In genomic region chr4:65559270-65559669, GRCh38 we compare ENCODE assay signal across 18 cellular contexts.
"Had no signal": no experiment of that assay in that cellular context is flagged by ENCODE, and none has a peak within 500 bp of the region (broad histone marks: within the 10 kb centered on the region; RNA-seq: fewer than 3 reads in every experiment).

No MANE protein-coding gene starts in this region.

- H3K36me3 Mint-ChIP-seq: memory B cell; naive thymus-derived CD8-positive, alpha-beta T cell; stimulated activated naive B cell treated with anti-CD40 and anti-IgM and Interleukin-4, amounts not matched to agents 10 μg/mL and 1 μg/mL and 100 μg/mL, for 72 hours had no signal

- H3K27me3 Mint-ChIP-seq: activated B cell treated with CpG ODN at 0.5 μM for 24 hours; activated CD8-positive, alpha-beta T cell treated with anti-CD3 and anti-CD28 coated beads for 36 hours; memory B cell; naive thymus-derived CD8-positive, alpha-beta T cell; stimulated activated naive B cell treated with anti-CD40 and anti-IgM and Interleukin-4, amounts not matched to agents 10 μg/mL and 1 μg/mL and 100 μg/mL, for 72 hours had no signal

- H3K27me3 ChIP-seq: gastrocnemius medialis, tibial artery had no signal

- DNase-seq: activated B cell treated with CpG ODN at 0.5 μM for 24 hours; activated CD4-positive, alpha-beta T cell treated with anti-CD3 and anti-CD28 coated beads for 48 hours; activated CD8-positive, alpha-beta T cell treated with anti-CD3 and anti-CD28 coated beads for 36 hours; activated effector memory CD4-positive, alpha-beta T cell treated with Interleukin-2 at 50 U/mL for 16 hours; activated naive CD4-positive, alpha-beta T cell treated with anti-CD3 and anti-CD28 coated beads, Interleukin-2, amount 50 U/mL, for 16 hours; activated T-cell treated with anti-CD3 and anti-CD28 coated beads, Interleukin-2, amount 50 U/mL, for 4 hours; dermis blood vessel endothelial cell; erythroblast; gastrocnemius medialis; left ventricle myocardium superior; naive thymus-derived CD8-positive, alpha-beta T cell; posterior cingulate gyrus; retina; stimulated activated CD4-positive, alpha-beta T cell treated with anti-CD3 and anti-CD28 coated beads, Interleukin-15, amount 100 ng/mL, for 24 hours; stimulated activated CD4-positive, alpha-beta T cell treated with anti-CD3 and anti-CD28 coated beads, Interleukin-4, amount 100 ng/mL, for 1 hour; stimulated activated naive B cell treated with anti-CD40 and anti-IgM and Interleukin-4, amounts not matched to agents 10 μg/mL and 1 μg/mL and 100 μg/mL, for 72 hours; tibial artery had no signal

- H3K4me3 ChIP-seq: gastrocnemius medialis, tibial artery had no signal

- H3K9me3 ChIP-seq: gastrocnemius medialis, tibial artery had no signal

- H3K27ac ChIP-seq: gastrocnemius medialis, tibial artery had no signal

- H3K4me1 Mint-ChIP-seq: activated B cell treated with CpG ODN at 0.5 μM for 24 hours; memory B cell; naive thymus-derived CD8-positive, alpha-beta T cell; stimulated activated naive B cell treated with anti-CD40 and anti-IgM and Interleukin-4, amounts not matched to agents 10 μg/mL and 1 μg/mL and 100 μg/mL, for 72 hours had no signal

- H3K36me3 ChIP-seq: gastrocnemius medialis, tibial artery had no signal

- H3K4me1 ChIP-seq: gastrocnemius medialis, tibial artery had no signal

- H3K27ac Mint-ChIP-seq: activated B cell treated with CpG ODN at 0.5 μM for 24 hours; activated CD8-positive, alpha-beta T cell treated with anti-CD3 and anti-CD28 coated beads for 36 hours; memory B cell; naive thymus-derived CD8-positive, alpha-beta T cell; stimulated activated naive B cell treated with anti-CD40 and anti-IgM and Interleukin-4, amounts not matched to agents 10 μg/mL and 1 μg/mL and 100 μg/mL, for 72 hours had no signal

- ATAC-seq: activated CD8-positive, alpha-beta T cell treated with anti-CD3 and anti-CD28 coated beads for 36 hours; activated T-cell treated with anti-CD3 and anti-CD28 coated beads, Interleukin-2, amount 50 U/mL, for 4 hours; gastrocnemius medialis; left ventricle myocardium superior; naive thymus-derived CD8-positive, alpha-beta T cell; stimulated activated naive B cell treated with anti-CD40 and anti-IgM and Interleukin-4, amounts not matched to agents 10 μg/mL and 1 μg/mL and 100 μg/mL, for 72 hours had no signal

- H3K4me3 Mint-ChIP-seq: activated B cell treated with CpG ODN at 0.5 μM for 24 hours; activated CD8-positive, alpha-beta T cell treated with anti-CD3 and anti-CD28 coated beads for 36 hours; activated T-cell treated with anti-CD3 and anti-CD28 coated beads, Interleukin-2, amount 50 U/mL, for 4 hours; memory B cell; naive thymus-derived CD8-positive, alpha-beta T cell; stimulated activated naive B cell treated with anti-CD40 and anti-IgM and Interleukin-4, amounts not matched to agents 10 μg/mL and 1 μg/mL and 100 μg/mL, for 72 hours had no signal

- H3K9me3 Mint-ChIP-seq: activated B cell treated with CpG ODN at 0.5 μM for 24 hours; activated CD8-positive, alpha-beta T cell treated with anti-CD3 and anti-CD28 coated beads for 36 hours; activated T-cell treated with anti-CD3 and anti-CD28 coated beads, Interleukin-2, amount 50 U/mL, for 4 hours; memory B cell; stimulated activated naive B cell treated with anti-CD40 and anti-IgM and Interleukin-4, amounts not matched to agents 10 μg/mL and 1 μg/mL and 100 μg/mL, for 72 hours had no signal
